2 cellular contexts compared by ENCODE assay signal in the genomic region with DNA sequence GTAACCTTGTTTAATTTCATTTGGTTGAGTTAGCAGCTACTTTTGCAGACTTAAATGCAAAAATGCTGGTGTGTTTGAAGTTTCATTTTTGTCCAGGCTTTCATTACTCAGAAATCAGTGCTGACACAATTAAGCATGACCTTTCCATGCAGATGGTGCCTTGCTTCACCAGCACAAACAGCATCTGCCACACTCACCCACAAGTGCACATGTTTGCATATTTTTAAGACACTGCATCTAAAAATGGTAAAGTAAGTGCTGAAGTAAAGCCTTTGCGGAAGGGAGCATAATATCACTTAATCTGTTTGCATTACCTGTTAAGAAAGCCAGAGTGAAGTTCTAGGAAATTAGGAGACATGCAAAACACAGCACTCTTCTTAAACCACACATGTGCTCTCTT.
TF ChIP-seq lines count a peak whose summit lies in the region.

No MANE protein-coding gene starts in this region.

TF ChIP-seq in GM23338, 12 proteins besides CTCF, POLR2A, EP300 and RAD21 (continued from another document):
- TF ChIP-seq, protein P1, sequence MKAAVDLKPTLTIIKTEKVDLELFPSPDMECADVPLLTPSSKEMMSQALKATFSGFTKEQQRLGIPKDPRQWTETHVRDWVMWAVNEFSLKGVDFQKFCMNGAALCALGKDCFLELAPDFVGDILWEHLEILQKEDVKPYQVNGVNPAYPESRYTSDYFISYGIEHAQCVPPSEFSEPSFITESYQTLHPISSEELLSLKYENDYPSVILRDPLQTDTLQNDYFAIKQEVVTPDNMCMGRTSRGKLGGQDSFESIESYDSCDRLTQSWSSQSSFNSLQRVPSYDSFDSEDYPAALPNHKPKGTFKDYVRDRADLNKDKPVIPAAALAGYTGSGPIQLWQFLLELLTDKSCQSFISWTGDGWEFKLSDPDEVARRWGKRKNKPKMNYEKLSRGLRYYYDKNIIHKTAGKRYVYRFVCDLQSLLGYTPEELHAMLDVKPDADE (IDR thresholded peaks at IDR 0.05) = no peak
- TF ChIP-seq NANOG (IDR thresholded peaks at IDR 0.05; ENCODE audit: borderline replicate concordance) (no peak), CREB1 (CRISPR knock-in tag; IDR thresholded peaks at IDR 0.05; ENCODE audit: low read depth) (no peak), JUNB (IDR thresholded peaks at IDR 0.05; ENCODE audit: unreplicated experiment) (no peak), ZNF462 (CRISPR knock-in tag; IDR thresholded peaks at IDR 0.05) (no peak), EZH2phosphoT487 (IDR thresholded peaks at IDR 0.05; ENCODE audit: unreplicated experiment) (no peak), POLR2AphosphoS5 (IDR thresholded peaks at IDR 0.05; ENCODE audit: low read depth) (no peak), ZNF114 (CRISPR knock-in tag; IDR thresholded peaks at IDR 0.05) (no peak), STAT1 (IDR thresholded peaks at IDR 0.05; ENCODE audit: unreplicated experiment) (no peak)
- TF ChIP-seq, protein P2, sequence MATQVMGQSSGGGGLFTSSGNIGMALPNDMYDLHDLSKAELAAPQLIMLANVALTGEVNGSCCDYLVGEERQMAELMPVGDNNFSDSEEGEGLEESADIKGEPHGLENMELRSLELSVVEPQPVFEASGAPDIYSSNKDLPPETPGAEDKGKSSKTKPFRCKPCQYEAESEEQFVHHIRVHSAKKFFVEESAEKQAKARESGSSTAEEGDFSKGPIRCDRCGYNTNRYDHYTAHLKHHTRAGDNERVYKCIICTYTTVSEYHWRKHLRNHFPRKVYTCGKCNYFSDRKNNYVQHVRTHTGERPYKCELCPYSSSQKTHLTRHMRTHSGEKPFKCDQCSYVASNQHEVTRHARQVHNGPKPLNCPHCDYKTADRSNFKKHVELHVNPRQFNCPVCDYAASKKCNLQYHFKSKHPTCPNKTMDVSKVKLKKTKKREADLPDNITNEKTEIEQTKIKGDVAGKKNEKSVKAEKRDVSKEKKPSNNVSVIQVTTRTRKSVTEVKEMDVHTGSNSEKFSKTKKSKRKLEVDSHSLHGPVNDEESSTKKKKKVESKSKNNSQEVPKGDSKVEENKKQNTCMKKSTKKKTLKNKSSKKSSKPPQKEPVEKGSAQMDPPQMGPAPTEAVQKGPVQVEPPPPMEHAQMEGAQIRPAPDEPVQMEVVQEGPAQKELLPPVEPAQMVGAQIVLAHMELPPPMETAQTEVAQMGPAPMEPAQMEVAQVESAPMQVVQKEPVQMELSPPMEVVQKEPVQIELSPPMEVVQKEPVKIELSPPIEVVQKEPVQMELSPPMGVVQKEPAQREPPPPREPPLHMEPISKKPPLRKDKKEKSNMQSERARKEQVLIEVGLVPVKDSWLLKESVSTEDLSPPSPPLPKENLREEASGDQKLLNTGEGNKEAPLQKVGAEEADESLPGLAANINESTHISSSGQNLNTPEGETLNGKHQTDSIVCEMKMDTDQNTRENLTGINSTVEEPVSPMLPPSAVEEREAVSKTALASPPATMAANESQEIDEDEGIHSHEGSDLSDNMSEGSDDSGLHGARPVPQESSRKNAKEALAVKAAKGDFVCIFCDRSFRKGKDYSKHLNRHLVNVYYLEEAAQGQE (IDR thresholded peaks at IDR 0.05; ENCODE audit: unreplicated experiment) = no peak

TF ChIP-seq in SK-N-SH, 30 proteins besides CTCF, POLR2A, EP300 and RAD21 (continued from another document):
- TF ChIP-seq, protein P2 (IDR thresholded peaks at IDR 0.05; ENCODE audit: low read depth, low read length) = no peak
- TF ChIP-seq, protein P3, sequence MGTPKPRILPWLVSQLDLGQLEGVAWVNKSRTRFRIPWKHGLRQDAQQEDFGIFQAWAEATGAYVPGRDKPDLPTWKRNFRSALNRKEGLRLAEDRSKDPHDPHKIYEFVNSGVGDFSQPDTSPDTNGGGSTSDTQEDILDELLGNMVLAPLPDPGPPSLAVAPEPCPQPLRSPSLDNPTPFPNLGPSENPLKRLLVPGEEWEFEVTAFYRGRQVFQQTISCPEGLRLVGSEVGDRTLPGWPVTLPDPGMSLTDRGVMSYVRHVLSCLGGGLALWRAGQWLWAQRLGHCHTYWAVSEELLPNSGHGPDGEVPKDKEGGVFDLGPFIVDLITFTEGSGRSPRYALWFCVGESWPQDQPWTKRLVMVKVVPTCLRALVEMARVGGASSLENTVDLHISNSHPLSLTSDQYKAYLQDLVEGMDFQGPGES (IDR thresholded peaks at IDR 0.05; ENCODE audit: low read depth, low read length) = no peak
- TF ChIP-seq MXI1 (IDR thresholded peaks at IDR 0.05; ENCODE audit: low read depth, low read length) (no peak), GATA2 (CRISPR knock-in tag; IDR thresholded peaks at IDR 0.05) (no peak), USF1 (IDR thresholded peaks at IDR 0.05; ENCODE audit: borderline replicate concordance, low read depth) (no peak), TAF1 (IDR thresholded peaks at IDR 0.05; ENCODE audit: borderline replicate concordance, low read depth, low read length) (no peak), CHD2 (IDR thresholded peaks at IDR 0.05; ENCODE audit: low read length, partially characterized antibody) (no peak), SMC3 (IDR thresholded peaks at IDR 0.05; ENCODE audit: low read depth, low read length) (no peak), JUND (IDR thresholded peaks at IDR 0.05) (no peak), ZBTB33 (IDR thresholded peaks at IDR 0.05; ENCODE audit: borderline replicate concordance, low read depth) (no peak), TEAD4 (IDR thresholded peaks at IDR 0.05; ENCODE audit: borderline replicate concordance, insufficient read depth) (no peak), FOSL2 (IDR thresholded peaks at IDR 0.05; ENCODE audit: borderline replicate concordance, low read depth) (no peak)
